In the genomic region with DNA sequence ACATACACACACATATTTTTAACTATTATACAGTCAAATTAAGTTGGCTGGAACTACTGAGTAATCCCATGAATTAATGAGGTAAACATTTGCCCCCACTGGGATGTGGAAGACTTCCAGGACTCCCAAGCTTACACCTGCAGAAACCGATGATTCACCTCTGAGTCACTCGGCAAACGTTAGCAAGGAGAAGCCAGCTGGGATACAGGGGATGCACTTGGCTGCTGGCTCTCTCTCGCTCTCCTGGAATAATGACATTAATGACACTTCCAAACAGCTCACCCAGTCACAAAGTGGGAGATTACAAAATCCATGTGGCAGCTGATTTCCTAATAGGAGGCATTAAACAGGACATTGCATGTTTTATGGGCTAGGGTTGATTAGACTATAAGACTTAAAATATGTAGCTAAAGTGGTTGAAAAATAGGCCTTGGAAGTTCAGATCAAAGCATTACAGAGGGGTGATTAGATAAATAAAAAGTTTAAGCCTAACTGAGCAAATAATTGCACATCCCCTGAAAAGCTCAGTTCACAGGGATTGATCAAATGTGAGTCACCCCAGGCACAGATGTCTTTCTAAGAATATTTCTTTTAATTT, we compare ENCODE assay signal across 1 cellular context.
TF ChIP-seq lines count a peak whose summit lies in the region.

No MANE protein-coding gene starts in this region.

TF ChIP-seq in HEK293, 187 proteins besides CTCF, POLR2A, EP300 and RAD21 (continues in another document):
- TF ChIP-seq, protein P1, sequence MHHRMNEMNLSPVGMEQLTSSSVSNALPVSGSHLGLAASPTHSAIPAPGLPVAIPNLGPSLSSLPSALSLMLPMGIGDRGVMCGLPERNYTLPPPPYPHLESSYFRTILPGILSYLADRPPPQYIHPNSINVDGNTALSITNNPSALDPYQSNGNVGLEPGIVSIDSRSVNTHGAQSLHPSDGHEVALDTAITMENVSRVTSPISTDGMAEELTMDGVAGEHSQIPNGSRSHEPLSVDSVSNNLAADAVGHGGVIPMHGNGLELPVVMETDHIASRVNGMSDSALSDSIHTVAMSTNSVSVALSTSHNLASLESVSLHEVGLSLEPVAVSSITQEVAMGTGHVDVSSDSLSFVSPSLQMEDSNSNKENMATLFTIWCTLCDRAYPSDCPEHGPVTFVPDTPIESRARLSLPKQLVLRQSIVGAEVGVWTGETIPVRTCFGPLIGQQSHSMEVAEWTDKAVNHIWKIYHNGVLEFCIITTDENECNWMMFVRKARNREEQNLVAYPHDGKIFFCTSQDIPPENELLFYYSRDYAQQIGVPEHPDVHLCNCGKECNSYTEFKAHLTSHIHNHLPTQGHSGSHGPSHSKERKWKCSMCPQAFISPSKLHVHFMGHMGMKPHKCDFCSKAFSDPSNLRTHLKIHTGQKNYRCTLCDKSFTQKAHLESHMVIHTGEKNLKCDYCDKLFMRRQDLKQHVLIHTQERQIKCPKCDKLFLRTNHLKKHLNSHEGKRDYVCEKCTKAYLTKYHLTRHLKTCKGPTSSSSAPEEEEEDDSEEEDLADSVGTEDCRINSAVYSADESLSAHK (tag by site-specific recombination; IDR thresholded peaks at IDR 0.05): 0 out of 2 replicates have a peak, but pooled peaks have one; percentile 29
- TF ChIP-seq, protein P2, sequence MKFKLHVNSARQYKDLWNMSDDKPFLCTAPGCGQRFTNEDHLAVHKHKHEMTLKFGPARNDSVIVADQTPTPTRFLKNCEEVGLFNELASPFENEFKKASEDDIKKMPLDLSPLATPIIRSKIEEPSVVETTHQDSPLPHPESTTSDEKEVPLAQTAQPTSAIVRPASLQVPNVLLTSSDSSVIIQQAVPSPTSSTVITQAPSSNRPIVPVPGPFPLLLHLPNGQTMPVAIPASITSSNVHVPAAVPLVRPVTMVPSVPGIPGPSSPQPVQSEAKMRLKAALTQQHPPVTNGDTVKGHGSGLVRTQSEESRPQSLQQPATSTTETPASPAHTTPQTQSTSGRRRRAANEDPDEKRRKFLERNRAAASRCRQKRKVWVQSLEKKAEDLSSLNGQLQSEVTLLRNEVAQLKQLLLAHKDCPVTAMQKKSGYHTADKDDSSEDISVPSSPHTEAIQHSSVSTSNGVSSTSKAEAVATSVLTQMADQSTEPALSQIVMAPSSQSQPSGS (tag by site-specific recombination; IDR thresholded peaks at IDR 0.05; ENCODE audit: low read depth): peak; percentile 62; the same call in 1 of the 2 replicates
- TF ChIP-seq ZNF214 (tag by site-specific recombination; IDR thresholded peaks at IDR 0.05; ENCODE audit: borderline replicate concordance): no peak
- peak; percentile 86 for TF ChIP-seq PRDM1 (tag by site-specific recombination; IDR thresholded peaks at IDR 0.05)
- TF ChIP-seq, protein P3, sequence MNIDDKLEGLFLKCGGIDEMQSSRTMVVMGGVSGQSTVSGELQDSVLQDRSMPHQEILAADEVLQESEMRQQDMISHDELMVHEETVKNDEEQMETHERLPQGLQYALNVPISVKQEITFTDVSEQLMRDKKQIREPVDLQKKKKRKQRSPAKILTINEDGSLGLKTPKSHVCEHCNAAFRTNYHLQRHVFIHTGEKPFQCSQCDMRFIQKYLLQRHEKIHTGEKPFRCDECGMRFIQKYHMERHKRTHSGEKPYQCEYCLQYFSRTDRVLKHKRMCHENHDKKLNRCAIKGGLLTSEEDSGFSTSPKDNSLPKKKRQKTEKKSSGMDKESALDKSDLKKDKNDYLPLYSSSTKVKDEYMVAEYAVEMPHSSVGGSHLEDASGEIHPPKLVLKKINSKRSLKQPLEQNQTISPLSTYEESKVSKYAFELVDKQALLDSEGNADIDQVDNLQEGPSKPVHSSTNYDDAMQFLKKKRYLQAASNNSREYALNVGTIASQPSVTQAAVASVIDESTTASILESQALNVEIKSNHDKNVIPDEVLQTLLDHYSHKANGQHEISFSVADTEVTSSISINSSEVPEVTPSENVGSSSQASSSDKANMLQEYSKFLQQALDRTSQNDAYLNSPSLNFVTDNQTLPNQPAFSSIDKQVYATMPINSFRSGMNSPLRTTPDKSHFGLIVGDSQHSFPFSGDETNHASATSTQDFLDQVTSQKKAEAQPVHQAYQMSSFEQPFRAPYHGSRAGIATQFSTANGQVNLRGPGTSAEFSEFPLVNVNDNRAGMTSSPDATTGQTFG (tag by site-specific recombination; IDR thresholded peaks at IDR 0.05; ENCODE audit: borderline replicate concordance): peak; percentile 55; the same call in 1 of the 2 replicates
- TF ChIP-seq, protein P4, sequence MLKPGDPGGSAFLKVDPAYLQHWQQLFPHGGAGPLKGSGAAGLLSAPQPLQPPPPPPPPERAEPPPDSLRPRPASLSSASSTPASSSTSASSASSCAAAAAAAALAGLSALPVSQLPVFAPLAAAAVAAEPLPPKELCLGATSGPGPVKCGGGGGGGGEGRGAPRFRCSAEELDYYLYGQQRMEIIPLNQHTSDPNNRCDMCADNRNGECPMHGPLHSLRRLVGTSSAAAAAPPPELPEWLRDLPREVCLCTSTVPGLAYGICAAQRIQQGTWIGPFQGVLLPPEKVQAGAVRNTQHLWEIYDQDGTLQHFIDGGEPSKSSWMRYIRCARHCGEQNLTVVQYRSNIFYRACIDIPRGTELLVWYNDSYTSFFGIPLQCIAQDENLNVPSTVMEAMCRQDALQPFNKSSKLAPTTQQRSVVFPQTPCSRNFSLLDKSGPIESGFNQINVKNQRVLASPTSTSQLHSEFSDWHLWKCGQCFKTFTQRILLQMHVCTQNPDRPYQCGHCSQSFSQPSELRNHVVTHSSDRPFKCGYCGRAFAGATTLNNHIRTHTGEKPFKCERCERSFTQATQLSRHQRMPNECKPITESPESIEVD (tag by site-specific recombination; IDR thresholded peaks at IDR 0.05): peak; percentile 71
- TF ChIP-seq OSR2 (tag by site-specific recombination; IDR thresholded peaks at IDR 0.05): peak; percentile 82
- TF ChIP-seq ZNF664 (tag by site-specific recombination; IDR thresholded peaks at IDR 0.05): peak; percentile 7; the same call in 1 of the 2 replicates
- TF ChIP-seq, protein P5, sequence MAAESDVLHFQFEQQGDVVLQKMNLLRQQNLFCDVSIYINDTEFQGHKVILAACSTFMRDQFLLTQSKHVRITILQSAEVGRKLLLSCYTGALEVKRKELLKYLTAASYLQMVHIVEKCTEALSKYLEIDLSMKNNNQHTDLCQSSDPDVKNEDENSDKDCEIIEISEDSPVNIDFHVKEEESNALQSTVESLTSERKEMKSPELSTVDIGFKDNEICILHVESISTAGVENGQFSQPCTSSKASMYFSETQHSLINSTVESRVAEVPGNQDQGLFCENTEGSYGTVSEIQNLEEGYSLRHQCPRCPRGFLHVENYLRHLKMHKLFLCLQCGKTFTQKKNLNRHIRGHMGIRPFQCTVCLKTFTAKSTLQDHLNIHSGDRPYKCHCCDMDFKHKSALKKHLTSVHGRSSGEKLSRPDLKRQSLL (tag by site-specific recombination; IDR thresholded peaks at IDR 0.05): no peak
- TF ChIP-seq, protein P6, sequence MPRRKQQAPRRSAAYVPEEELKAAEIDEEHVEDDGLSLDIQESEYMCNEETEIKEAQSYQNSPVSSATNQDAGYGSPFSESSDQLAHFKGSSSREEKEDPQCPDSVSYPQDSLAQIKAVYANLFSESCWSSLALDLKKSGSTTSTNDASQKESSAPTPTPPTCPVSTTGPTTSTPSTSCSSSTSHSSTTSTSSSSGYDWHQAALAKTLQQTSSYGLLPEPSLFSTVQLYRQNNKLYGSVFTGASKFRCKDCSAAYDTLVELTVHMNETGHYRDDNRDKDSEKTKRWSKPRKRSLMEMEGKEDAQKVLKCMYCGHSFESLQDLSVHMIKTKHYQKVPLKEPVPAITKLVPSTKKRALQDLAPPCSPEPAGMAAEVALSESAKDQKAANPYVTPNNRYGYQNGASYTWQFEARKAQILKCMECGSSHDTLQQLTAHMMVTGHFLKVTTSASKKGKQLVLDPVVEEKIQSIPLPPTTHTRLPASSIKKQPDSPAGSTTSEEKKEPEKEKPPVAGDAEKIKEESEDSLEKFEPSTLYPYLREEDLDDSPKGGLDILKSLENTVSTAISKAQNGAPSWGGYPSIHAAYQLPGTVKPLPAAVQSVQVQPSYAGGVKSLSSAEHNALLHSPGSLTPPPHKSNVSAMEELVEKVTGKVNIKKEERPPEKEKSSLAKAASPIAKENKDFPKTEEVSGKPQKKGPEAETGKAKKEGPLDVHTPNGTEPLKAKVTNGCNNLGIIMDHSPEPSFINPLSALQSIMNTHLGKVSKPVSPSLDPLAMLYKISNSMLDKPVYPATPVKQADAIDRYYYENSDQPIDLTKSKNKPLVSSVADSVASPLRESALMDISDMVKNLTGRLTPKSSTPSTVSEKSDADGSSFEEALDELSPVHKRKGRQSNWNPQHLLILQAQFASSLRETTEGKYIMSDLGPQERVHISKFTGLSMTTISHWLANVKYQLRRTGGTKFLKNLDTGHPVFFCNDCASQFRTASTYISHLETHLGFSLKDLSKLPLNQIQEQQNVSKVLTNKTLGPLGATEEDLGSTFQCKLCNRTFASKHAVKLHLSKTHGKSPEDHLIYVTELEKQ (tag by site-specific recombination; IDR thresholded peaks at IDR 0.05; ENCODE audit: borderline replicate concordance): peak; percentile 59; the same call in 1 of the 2 replicates
- TF ChIP-seq, protein P7, sequence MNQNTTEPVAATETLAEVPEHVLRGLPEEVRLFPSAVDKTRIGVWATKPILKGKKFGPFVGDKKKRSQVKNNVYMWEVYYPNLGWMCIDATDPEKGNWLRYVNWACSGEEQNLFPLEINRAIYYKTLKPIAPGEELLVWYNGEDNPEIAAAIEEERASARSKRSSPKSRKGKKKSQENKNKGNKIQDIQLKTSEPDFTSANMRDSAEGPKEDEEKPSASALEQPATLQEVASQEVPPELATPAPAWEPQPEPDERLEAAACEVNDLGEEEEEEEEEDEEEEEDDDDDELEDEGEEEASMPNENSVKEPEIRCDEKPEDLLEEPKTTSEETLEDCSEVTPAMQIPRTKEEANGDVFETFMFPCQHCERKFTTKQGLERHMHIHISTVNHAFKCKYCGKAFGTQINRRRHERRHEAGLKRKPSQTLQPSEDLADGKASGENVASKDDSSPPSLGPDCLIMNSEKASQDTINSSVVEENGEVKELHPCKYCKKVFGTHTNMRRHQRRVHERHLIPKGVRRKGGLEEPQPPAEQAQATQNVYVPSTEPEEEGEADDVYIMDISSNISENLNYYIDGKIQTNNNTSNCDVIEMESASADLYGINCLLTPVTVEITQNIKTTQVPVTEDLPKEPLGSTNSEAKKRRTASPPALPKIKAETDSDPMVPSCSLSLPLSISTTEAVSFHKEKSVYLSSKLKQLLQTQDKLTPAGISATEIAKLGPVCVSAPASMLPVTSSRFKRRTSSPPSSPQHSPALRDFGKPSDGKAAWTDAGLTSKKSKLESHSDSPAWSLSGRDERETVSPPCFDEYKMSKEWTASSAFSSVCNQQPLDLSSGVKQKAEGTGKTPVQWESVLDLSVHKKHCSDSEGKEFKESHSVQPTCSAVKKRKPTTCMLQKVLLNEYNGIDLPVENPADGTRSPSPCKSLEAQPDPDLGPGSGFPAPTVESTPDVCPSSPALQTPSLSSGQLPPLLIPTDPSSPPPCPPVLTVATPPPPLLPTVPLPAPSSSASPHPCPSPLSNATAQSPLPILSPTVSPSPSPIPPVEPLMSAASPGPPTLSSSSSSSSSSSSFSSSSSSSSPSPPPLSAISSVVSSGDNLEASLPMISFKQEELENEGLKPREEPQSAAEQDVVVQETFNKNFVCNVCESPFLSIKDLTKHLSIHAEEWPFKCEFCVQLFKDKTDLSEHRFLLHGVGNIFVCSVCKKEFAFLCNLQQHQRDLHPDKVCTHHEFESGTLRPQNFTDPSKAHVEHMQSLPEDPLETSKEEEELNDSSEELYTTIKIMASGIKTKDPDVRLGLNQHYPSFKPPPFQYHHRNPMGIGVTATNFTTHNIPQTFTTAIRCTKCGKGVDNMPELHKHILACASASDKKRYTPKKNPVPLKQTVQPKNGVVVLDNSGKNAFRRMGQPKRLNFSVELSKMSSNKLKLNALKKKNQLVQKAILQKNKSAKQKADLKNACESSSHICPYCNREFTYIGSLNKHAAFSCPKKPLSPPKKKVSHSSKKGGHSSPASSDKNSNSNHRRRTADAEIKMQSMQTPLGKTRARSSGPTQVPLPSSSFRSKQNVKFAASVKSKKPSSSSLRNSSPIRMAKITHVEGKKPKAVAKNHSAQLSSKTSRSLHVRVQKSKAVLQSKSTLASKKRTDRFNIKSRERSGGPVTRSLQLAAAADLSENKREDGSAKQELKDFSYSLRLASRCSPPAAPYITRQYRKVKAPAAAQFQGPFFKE (tag by site-specific recombination; IDR thresholded peaks at IDR 0.05; ENCODE audit: borderline replicate concordance): no peak
- TF ChIP-seq, protein P8, sequence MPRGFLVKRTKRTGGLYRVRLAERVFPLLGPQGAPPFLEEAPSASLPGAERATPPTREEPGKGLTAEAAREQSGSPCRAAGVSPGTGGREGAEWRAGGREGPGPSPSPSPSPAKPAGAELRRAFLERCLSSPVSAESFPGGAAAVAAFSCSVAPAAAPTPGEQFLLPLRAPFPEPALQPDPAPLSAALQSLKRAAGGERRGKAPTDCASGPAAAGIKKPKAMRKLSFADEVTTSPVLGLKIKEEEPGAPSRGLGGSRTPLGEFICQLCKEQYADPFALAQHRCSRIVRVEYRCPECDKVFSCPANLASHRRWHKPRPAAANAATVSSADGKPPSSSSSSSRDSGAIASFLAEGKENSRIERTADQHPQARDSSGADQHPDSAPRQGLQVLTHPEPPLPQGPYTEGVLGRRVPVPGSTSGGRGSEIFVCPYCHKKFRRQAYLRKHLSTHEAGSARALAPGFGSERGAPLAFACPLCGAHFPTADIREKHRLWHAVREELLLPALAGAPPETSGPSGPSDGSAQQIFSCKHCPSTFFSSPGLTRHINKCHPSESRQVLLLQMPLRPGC (tag by site-specific recombination; IDR thresholded peaks at IDR 0.05): peak; percentile 86
- TF ChIP-seq SCRT2 (tag by site-specific recombination; IDR thresholded peaks at IDR 0.05): peak; percentile 8
- TF ChIP-seq ZNF2 (tag by site-specific recombination; IDR thresholded peaks at IDR 0.05): 0 out of 2 replicates have a peak, but pooled peaks have one; percentile 35
- TF ChIP-seq ZSCAN30 (tag by site-specific recombination; IDR thresholded peaks at IDR 0.05): peak; percentile 83
- 0 out of 2 replicates have a peak, but pooled peaks have one; percentile 48 for TF ChIP-seq BCL11B (tag by site-specific recombination; IDR thresholded peaks at IDR 0.05; ENCODE audit: low read depth)
- TF ChIP-seq ZNF629 (tag by site-specific recombination; IDR thresholded peaks at IDR 0.05): peak; percentile 93
- TF ChIP-seq, protein P9, sequence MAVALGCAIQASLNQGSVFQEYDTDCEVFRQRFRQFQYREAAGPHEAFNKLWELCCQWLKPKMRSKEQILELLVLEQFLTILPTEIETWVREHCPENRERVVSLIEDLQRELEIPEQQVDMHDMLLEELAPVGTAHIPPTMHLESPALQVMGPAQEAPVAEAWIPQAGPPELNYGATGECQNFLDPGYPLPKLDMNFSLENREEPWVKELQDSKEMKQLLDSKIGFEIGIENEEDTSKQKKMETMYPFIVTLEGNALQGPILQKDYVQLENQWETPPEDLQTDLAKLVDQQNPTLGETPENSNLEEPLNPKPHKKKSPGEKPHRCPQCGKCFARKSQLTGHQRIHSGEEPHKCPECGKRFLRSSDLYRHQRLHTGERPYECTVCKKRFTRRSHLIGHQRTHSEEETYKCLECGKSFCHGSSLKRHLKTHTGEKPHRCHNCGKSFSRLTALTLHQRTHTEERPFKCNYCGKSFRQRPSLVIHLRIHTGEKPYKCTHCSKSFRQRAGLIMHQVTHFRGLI (tag by site-specific recombination; IDR thresholded peaks at IDR 0.05): no peak
- TF ChIP-seq ZNF830 (tag by site-specific recombination; IDR thresholded peaks at IDR 0.05; ENCODE audit: low read depth): no peak
- TF ChIP-seq WT1 (tag by site-specific recombination; IDR thresholded peaks at IDR 0.05): peak; percentile 78
- TF ChIP-seq ZNF658 (tag by site-specific recombination; IDR thresholded peaks at IDR 0.05): no peak
- peak; percentile 36; the same call in 1 of the 2 replicates for TF ChIP-seq ZNF335 (tag by site-specific recombination; conservative IDR thresholded peaks at IDR 0.05)
- TF ChIP-seq BCL11A (tag by site-specific recombination; IDR thresholded peaks at IDR 0.05; ENCODE audit: low read depth): peak; percentile 28; the same call in 1 of the 2 replicates
